14 cellular contexts compared by ENCODE assay signal in genomic region chr20:8646026-8646425, GRCh38.
DNase-seq lines count a peak whose midpoint lies in the region; ATAC-seq, FAIRE-seq and TF ChIP-seq lines count a peak whose summit lies in the region.
"Had no signal": no experiment of that assay in that cellular context is flagged by ENCODE, and none has a peak within 500 bp of the region (broad histone marks: within the 10 kb centered on the region; RNA-seq: fewer than 3 reads in every experiment).

No MANE protein-coding gene starts in this region.

- no peaks in the 10 kb centered on the region for H3K36me3 ChIP-seq in left ventricle myocardium inferior
- peaks cover 0 to 8% of the 10 kb centered on the region in 2 donors for H3K36me3 ChIP-seq in gastroesophageal sphincter
- H3K36me3 ChIP-seq: left lung, neural progenitor cell, vagina had no signal

- no peak overlapping the region for H3K4me3 Mint-ChIP-seq in stimulated activated effector memory CD8-positive, alpha-beta T cell treated with anti-CD3 and anti-CD28 coated beads, Interleukin-12 subunit alpha, Interleukin-12 subunit beta, amount 100 ng/mL, for 72 hours
- H3K4me3 Mint-ChIP-seq: activated naive CD4-positive, alpha-beta T cell treated with anti-CD3 and anti-CD28 coated beads, Interleukin-2, amount 10 ng/mL, durations not matched to agents 7 days and 5 days; neural progenitor cell had no signal

- WGBS in gastroesophageal sphincter (ENCODE audit: low coverage in 1 of 2), 2 donors = 24 to 25% methylated on average over 4 of the region's 4 CpGs

- H3K9me3 ChIP-seq in left ventricle myocardium inferior (replicated peaks) (no peaks in the 10 kb centered on the region), gastroesophageal sphincter (no peaks in the 10 kb centered on the region)
- H3K9me3 ChIP-seq: A549, left lung, vagina had no signal

- TF ChIP-seq POLR2A in gastroesophageal sphincter (IDR thresholded peaks at IDR 0.05) = no peak

- H3K36me3 Mint-ChIP-seq in stimulated activated effector memory CD8-positive, alpha-beta T cell treated with anti-CD3 and anti-CD28 coated beads, Interleukin-12 subunit alpha, Interleukin-12 subunit beta, amount 100 ng/mL, for 72 hours = peaks cover 17% of the 10 kb centered on the region
- H3K36me3 Mint-ChIP-seq: activated naive CD4-positive, alpha-beta T cell treated with anti-CD3 and anti-CD28 coated beads, Interleukin-2, amount 10 ng/mL, durations not matched to agents 7 days and 5 days had no signal

- peaks cover 34% of the 10 kb centered on the region for H3K4me1 ChIP-seq in left ventricle myocardium inferior
- H3K4me1 ChIP-seq in gastroesophageal sphincter = peaks cover 10 to 37% (median 11%) of the 10 kb centered on the region in 3 donors
- H3K4me1 ChIP-seq: A549, neural progenitor cell had no signal

- no peak overlapping the region for H3K27ac Mint-ChIP-seq in stimulated activated effector memory CD8-positive, alpha-beta T cell treated with anti-CD3 and anti-CD28 coated beads, Interleukin-12 subunit alpha, Interleukin-12 subunit beta, amount 100 ng/mL, for 72 hours
- H3K27ac Mint-ChIP-seq: activated naive CD4-positive, alpha-beta T cell treated with anti-CD3 and anti-CD28 coated beads, Interleukin-2, amount 10 ng/mL, durations not matched to agents 7 days and 5 days; neural progenitor cell had no signal

- FAIRE-seq in urothelium cell line (lab: Jason Lieb, UNC) = no peak
- FAIRE-seq: A549 had no signal

- H3K27ac ChIP-seq in left ventricle myocardium inferior (replicated peaks) = peak overlapping the region; percentile 79
- H3K27ac ChIP-seq in gastroesophageal sphincter = peak overlapping the region in 3 of 4 donors; percentile 0 to 70 (median 48)
- H3K27ac ChIP-seq: A549, neural progenitor cell, vagina had no signal

- no peak for TF ChIP-seq CTCF in left ventricle myocardium inferior (IDR thresholded peaks at IDR 0.05; ENCODE audit: borderline replicate concordance)
- TF ChIP-seq CTCF in WI38 (IDR thresholded peaks at IDR 0.05; ENCODE audit: low read depth, low read length) = no peak
- TF ChIP-seq CTCF in gastroesophageal sphincter (IDR thresholded peaks at IDR 0.05) = no peak

- no peak for ATAC-seq in gastroesophageal sphincter
- no peak for ATAC-seq in stimulated activated effector memory CD8-positive, alpha-beta T cell treated with anti-CD3 and anti-CD28 coated beads, Interleukin-12 subunit alpha, Interleukin-12 subunit beta, amount 100 ng/mL, for 72 hours
- ATAC-seq: A549, left lung had no signal

- H3K9me3 Mint-ChIP-seq in stimulated activated effector memory CD8-positive, alpha-beta T cell treated with anti-CD3 and anti-CD28 coated beads, Interleukin-12 subunit alpha, Interleukin-12 subunit beta, amount 100 ng/mL, for 72 hours = no peaks in the 10 kb centered on the region

- peaks cover 5% of the 10 kb centered on the region for H3K4me1 Mint-ChIP-seq in stimulated activated effector memory CD8-positive, alpha-beta T cell treated with anti-CD3 and anti-CD28 coated beads, Interleukin-12 subunit alpha, Interleukin-12 subunit beta, amount 100 ng/mL, for 72 hours
- H3K4me1 Mint-ChIP-seq: activated naive CD4-positive, alpha-beta T cell treated with anti-CD3 and anti-CD28 coated beads, Interleukin-2, amount 10 ng/mL, durations not matched to agents 7 days and 5 days had no signal

- intact Hi-C loops in left ventricle myocardium inferior (cut with micrococcal nuclease) (no loop called here), cardiac septum (cut with DNase I) (loop anchor here (5.0 kb wide), 1 partner anchor 99 kb away; no protein-coding TSS in a partner anchor)

- no peak for DNase-seq in left ventricle myocardium inferior
- no peak for DNase-seq in cardiac septum (ENCODE audit: low spot score)
- peak; percentile 27 for DNase-seq in urothelium cell line (ENCODE audit: low spot score)
- no peak for DNase-seq in stimulated activated effector memory CD8-positive, alpha-beta T cell treated with anti-CD3 and anti-CD28 coated beads, Interleukin-12 subunit alpha, Interleukin-12 subunit beta, amount 100 ng/mL, for 72 hours (ENCODE audit: low spot score in 2 of 2)
- no peak for DNase-seq in activated T-cell treated with anti-CD3 and anti-CD28 coated beads, Interleukin-2, amount 50 U/mL, for 1 hour
- DNase-seq in DMS53 treated with DMSO at 0.1 percent for 48 hours (lab: John Stamatoyannopoulos, UW; ENCODE audit: unreplicated experiment) = no peak
- DNase-seq: activated naive CD4-positive, alpha-beta T cell treated with anti-CD3 and anti-CD28 coated beads, Interleukin-2, amount 10 ng/mL, durations not matched to agents 7 days and 5 days; left lung; NCI-H1694 treated with DMSO at 0.1 percent for 48 hours had no signal

- H3K27me3 ChIP-seq in left ventricle myocardium inferior (ENCODE audit: low read depth) (no peaks in the 10 kb centered on the region), gastroesophageal sphincter (no peaks in the 10 kb centered on the region)
- H3K27me3 ChIP-seq: left lung, neural progenitor cell, vagina had no signal

- TF ChIP-seq EP300 in gastroesophageal sphincter (IDR thresholded peaks at IDR 0.05) = no peak

- H3K4me3 ChIP-seq in left ventricle myocardium inferior (no peak overlapping the region), WI38 (ENCODE audit: low read depth, low read length) (peak overlapping the region; percentile 9; the same call in 1 of the 2 replicates), gastroesophageal sphincter (no peak overlapping the region)
- H3K4me3 ChIP-seq: A549, left lung, neural progenitor cell, vagina had no signal
